ENCODE assay signal across 30 cellular contexts in genomic region chr7:87223666-87224065, GRCh38. TPM values are rescaled to one million over a fixed set of nuclear protein-coding genes. Genes with fewer than 3 reads are reported as not detected.
DNase-seq lines count a peak whose midpoint lies in the region; ATAC-seq, FAIRE-seq and TF ChIP-seq lines count a peak whose summit lies in the region.
"Had no signal": no experiment of that assay in that cellular context is flagged by ENCODE, and none has a peak within 500 bp of the region (broad histone marks: within the 10 kb centered on the region; RNA-seq: fewer than 3 reads in every experiment).

No MANE protein-coding gene starts in this region.

- peaks cover 10% of the 10 kb centered on the region for H3K4me1 Mint-ChIP-seq in MCF 10A (ENCODE audit: insufficient read depth, unreplicated experiment)
- H3K4me1 Mint-ChIP-seq in activated T-helper 1 cell treated with anti-CD3 and anti-CD28 coated beads, Interleukin-12 subunit alpha, Interleukin-12 subunit beta, Interleukin-2, Interleukin-4 antibody, amounts not matched to agents 30 ng/mL and 10 ng/mL and 1 ng/mL, durations not matched to agents 14 hours and 24 hours and 36 hours (ENCODE audit: low read depth) = peaks cover 27% of the 10 kb centered on the region

- H3K4me3 Mint-ChIP-seq in MCF 10A (ENCODE audit: unreplicated experiment) = no peak overlapping the region
- no peak overlapping the region for H3K4me3 Mint-ChIP-seq in activated T-helper 1 cell treated with anti-CD3 and anti-CD28 coated beads, Interleukin-12 subunit alpha, Interleukin-12 subunit beta, Interleukin-2, Interleukin-4 antibody, amounts not matched to agents 30 ng/mL and 10 ng/mL and 1 ng/mL, durations not matched to agents 14 hours and 24 hours and 36 hours
- H3K4me3 Mint-ChIP-seq: activated T-cell treated with anti-CD3 and anti-CD28 coated beads, Interleukin-2, amount 50 U/mL, for 24 hours; CD8-positive, alpha-beta memory T cell; memory B cell; neural progenitor cell had no signal

- no peaks in the 10 kb centered on the region for H3K9me3 ChIP-seq in mammary epithelial cell (replicated peaks; ENCODE audit: insufficient read depth, low read length)
- H3K9me3 ChIP-seq: BE2C, right atrium auricular region, thyroid gland, vagina had no signal

- intact Hi-C loops in mammary epithelial cell (cut with micrococcal nuclease) (no loop called here), MCF 10A (cut with micrococcal nuclease) (no loop called here)
- intact Hi-C loops in activated T-helper 1 cell treated with anti-CD3 and anti-CD28 coated beads, Interleukin-12 subunit alpha, Interleukin-12 subunit beta, Interleukin-2, Interleukin-4 antibody, amounts not matched to agents 30 ng/mL and 10 ng/mL and 1 ng/mL, durations not matched to agents 14 hours and 24 hours and 36 hours (cut with micrococcal nuclease) = no loop called here

- H3K4me2 ChIP-seq in mammary epithelial cell (ENCODE audit: insufficient read depth, low read depth, low read length) = no peak overlapping the region
- H3K4me2 ChIP-seq: neural progenitor cell had no signal

- H3K4me3 ChIP-seq in mammary epithelial cell (replicated peaks in 1 of 3; ENCODE audit: insufficient read depth in 1 of 3, low read depth in 2 of 3, low read length in 3 of 3) (no peak overlapping the region), foreskin fibroblast (ENCODE audit: low read depth in 1 of 2, low read length in 2 of 2) (no peak overlapping the region)
- H3K4me3 ChIP-seq: GM12878, neural progenitor cell, right atrium auricular region, thyroid gland, vagina had no signal

- no peak for TF ChIP-seq CTCF in mammary epithelial cell (conservative IDR thresholded peaks at IDR 0.05 in 1 of 2, IDR thresholded peaks at IDR 0.05 in 1 of 2; ENCODE audit: extremely low read depth in 1 of 2, insufficient read depth in 1 of 2, low read depth in 1 of 2, low read length in 2 of 2)
- TF ChIP-seq CTCF in MCF 10A (IDR thresholded peaks at IDR 0.05; ENCODE audit: unreplicated experiment) = no peak
- TF ChIP-seq CTCF in foreskin fibroblast (IDR thresholded peaks at IDR 0.05; ENCODE audit: low read depth, low read length) = no peak

- BruUV-seq in mammary epithelial cell (replicated peaks; lab: Mats Ljungman, UMichigan) = no TSS peak
- BruUV-seq in MCF 10A (replicated peaks; lab: Mats Ljungman, UMichigan) = no TSS peak

- H3K27me3 ChIP-seq in mammary epithelial cell (ENCODE audit: insufficient read depth, low read length) = no peaks in the 10 kb centered on the region
- H3K27me3 ChIP-seq: BE2C, right atrium auricular region, thyroid gland, vagina had no signal

- POLR2A ChIA-PET in MCF 10A (lab: Yijun Ruan, JAX) = interaction anchor here (0.9 kb wide), 1 partner anchor 70 kb away, joined by 4 read pairs; no protein-coding TSS in a partner anchor

- CTCF ChIA-PET in mammary epithelial cell (lab: Charles Lee; ENCODE audit: low non-redundant PET) = no interaction called here
- CTCF ChIA-PET in MCF 10A (lab: Yijun Ruan, JAX) = interaction anchor here (0.7 to 3.7 kb wide), 4 partner anchors 13 to 192 kb away, joined by 3 to 44 read pairs (median 4); no protein-coding TSS in a partner anchor

- in situ Hi-C loops in mammary epithelial cell (cut with MboI; ENCODE audit: low sequenced_read_pairs in 2 of 2) = loop anchor here in 1 of 2 donors (10.0 kb wide), 1 partner anchor 189 kb away; no protein-coding TSS in a partner anchor

- no peak overlapping the region for H3K9ac ChIP-seq in mammary epithelial cell (ENCODE audit: insufficient read depth, low read length)
- H3K9ac ChIP-seq: neural progenitor cell, parathyroid adenoma had no signal

- H3K27ac Mint-ChIP-seq in MCF 10A (ENCODE audit: low read depth, unreplicated experiment) = no peak overlapping the region
- no peak overlapping the region for H3K27ac Mint-ChIP-seq in activated T-helper 1 cell treated with anti-CD3 and anti-CD28 coated beads, Interleukin-12 subunit alpha, Interleukin-12 subunit beta, Interleukin-2, Interleukin-4 antibody, amounts not matched to agents 30 ng/mL and 10 ng/mL and 1 ng/mL, durations not matched to agents 14 hours and 24 hours and 36 hours
- H3K27ac Mint-ChIP-seq: activated T-cell treated with anti-CD3 and anti-CD28 coated beads, Interleukin-2, amount 50 U/mL, for 24 hours; CD8-positive, alpha-beta memory T cell; memory B cell; neural progenitor cell had no signal

- no peaks in the 10 kb centered on the region for H3K36me3 ChIP-seq in mammary epithelial cell (ENCODE audit: insufficient read depth, low read length)
- H3K36me3 ChIP-seq: BE2C, neural progenitor cell, right atrium auricular region, thyroid gland, vagina had no signal

- FAIRE-seq in RCC 7860 (lab: Jason Lieb, UNC) = no peak
- FAIRE-seq: GM12878 had no signal

- H4K20me1 ChIP-seq in mammary epithelial cell (ENCODE audit: insufficient read depth, low read length) = no peaks in the 10 kb centered on the region

- WGBS in mammary epithelial cell (ENCODE audit: low coverage, missing lambda C conversion rate) = 67% methylated on average over 1 of the region's 1 CpG

- dilution Hi-C loops in mammary epithelial cell (cut with HindIII; ENCODE audit: low sequenced_read_pairs) = no loop called here

- no peaks in the 10 kb centered on the region for H3K27me3 Mint-ChIP-seq in MCF 10A (ENCODE audit: insufficient read depth, unreplicated experiment)
- H3K27me3 Mint-ChIP-seq in activated T-helper 1 cell treated with anti-CD3 and anti-CD28 coated beads, Interleukin-12 subunit alpha, Interleukin-12 subunit beta, Interleukin-2, Interleukin-4 antibody, amounts not matched to agents 30 ng/mL and 10 ng/mL and 1 ng/mL, durations not matched to agents 14 hours and 24 hours and 36 hours (ENCODE audit: insufficient read depth) = peaks cover 13% of the 10 kb centered on the region
- H3K27me3 Mint-ChIP-seq: memory B cell had no signal

- no peak overlapping the region for H3K27ac ChIP-seq in mammary epithelial cell (ENCODE audit: insufficient read depth, low read depth, low read length)
- H3K27ac ChIP-seq: neural progenitor cell, parathyroid adenoma, right atrium auricular region, thyroid gland, vagina, VCaP had no signal

- H3K4me1 ChIP-seq in mammary epithelial cell (ENCODE audit: insufficient read depth, low read length) = peaks cover 26% of the 10 kb centered on the region
- H3K4me1 ChIP-seq: BE2C, neural progenitor cell had no signal

- peak overlapping the region; percentile 51 for H2AFZ ChIP-seq in mammary epithelial cell (ENCODE audit: low read depth, low read length)
- H2AFZ ChIP-seq: neural progenitor cell, parathyroid adenoma had no signal

- peaks cover 17% of the 10 kb centered on the region for H3K79me2 ChIP-seq in mammary epithelial cell (ENCODE audit: insufficient read depth, low read length)

- peak; percentile 62 for DNase-seq in mammary epithelial cell
- DNase-seq in MCF 10A (ENCODE audit: unreplicated experiment) = no peak
- DNase-seq in RCC 7860 (ENCODE audit: low spot score) = peak; percentile 36
- peak; percentile 41 to 65 for DNase-seq in foreskin fibroblast
- DNase-seq in activated T-helper 1 cell treated with anti-CD3 and anti-CD28 coated beads, Interleukin-12 subunit alpha, Interleukin-12 subunit beta, Interleukin-2, Interleukin-4 antibody, amounts not matched to agents 30 ng/mL and 10 ng/mL and 1 ng/mL, durations not matched to agents 14 hours and 24 hours and 36 hours (ENCODE audit: low spot score) = no peak
- DNase-seq in SKM-1 treated with dmso at 0.1 percent for 144 hours (lab: John Stamatoyannopoulos, UW; ENCODE audit: unreplicated experiment) = no peak
- DNase-seq in mucosa of gallbladder (ENCODE audit: low spot score) = no peak
- DNase-seq: activated CD4-positive, alpha-beta T cell treated with anti-CD3 and anti-CD28 coated beads for 48 hours; activated naive CD4-positive, alpha-beta T cell treated with Interleukin-2 at 50 U/mL for 16 hours; activated T-cell treated with anti-CD3 and anti-CD28 coated beads, Interleukin-2, amount 50 U/mL, for 24 hours; BE2C; CD8-positive, alpha-beta memory T cell; H7; Kasumi-1; MV-4-11; NCI-H1436; NCI-H2081; NCI-H526 treated with DMSO at 0.1 percent for 48 hours; SIG-M5; stimulated activated CD4-positive, alpha-beta T cell treated with anti-CD3 and anti-CD28 coated beads, Interleukin-1b, Interleukin-23, amount 100 ng/mL, for 48 hours; thyroid gland had no signal

- H3K36me3 Mint-ChIP-seq in MCF 10A (ENCODE audit: insufficient read depth, unreplicated experiment) = no peaks in the 10 kb centered on the region
- peaks cover 7% of the 10 kb centered on the region for H3K36me3 Mint-ChIP-seq in activated T-helper 1 cell treated with anti-CD3 and anti-CD28 coated beads, Interleukin-12 subunit alpha, Interleukin-12 subunit beta, Interleukin-2, Interleukin-4 antibody, amounts not matched to agents 30 ng/mL and 10 ng/mL and 1 ng/mL, durations not matched to agents 14 hours and 24 hours and 36 hours (ENCODE audit: low read depth)
- H3K36me3 Mint-ChIP-seq: neural progenitor cell had no signal

- H3K9me3 Mint-ChIP-seq in MCF 10A (ENCODE audit: unreplicated experiment) = no peaks in the 10 kb centered on the region
- H3K9me3 Mint-ChIP-seq in activated T-helper 1 cell treated with anti-CD3 and anti-CD28 coated beads, Interleukin-12 subunit alpha, Interleukin-12 subunit beta, Interleukin-2, Interleukin-4 antibody, amounts not matched to agents 30 ng/mL and 10 ng/mL and 1 ng/mL, durations not matched to agents 14 hours and 24 hours and 36 hours = no peaks in the 10 kb centered on the region
- H3K9me3 Mint-ChIP-seq: activated T-cell treated with anti-CD3 and anti-CD28 coated beads, Interleukin-2, amount 50 U/mL, for 24 hours; CD8-positive, alpha-beta memory T cell; memory B cell; neural progenitor cell had no signal

- no peak for ATAC-seq in HG03354 (IDR thresholded peaks at IDR 0.05; ENCODE audit: poor library complexity, severe bottlenecking, unreplicated experiment)
- ATAC-seq: GM12878, left lobe of liver had no signal

RNA-seq across cellular contexts. Expression of gene TMEM243, which starts 4.1 kb away (rescaled TPM):
- total RNA-seq in mammary epithelial cell (10 to 100 TPM; 11.0 to 19.5 TPM), MCF 10A (2022) (19.9 and 23.0 TPM in 2 replicates), mucosa of gallbladder (24.0 TPM)
- polyA plus RNA-seq in mammary epithelial cell = 18.3 TPM
- polyA minus RNA-seq in mammary epithelial cell = not detected
- total RNA-seq in activated T-helper 1 cell treated with anti-CD3 and anti-CD28 coated beads, Interleukin-12 subunit alpha, Interleukin-12 subunit beta, Interleukin-2, Interleukin-4 antibody, amounts not matched to agents 30 ng/mL and 10 ng/mL and 1 ng/mL, durations not matched to agents 14 hours and 24 hours and 36 hours = 49.2 and 50.5 TPM in 2 replicates

Comparison
In these comparisons a context has a peak if more than half of its experiments do, and no peak if none do; other contexts are left out.
1. DNase-seq: peak in mammary epithelial cell (single experiment), RCC 7860 (single experiment) and foreskin fibroblast (2 of 2); none in MCF 10A (single experiment), activated T-helper 1 cell treated with anti-CD3 and anti-CD28 coated beads, Interleukin-12 subunit alpha, Interleukin-12 subunit beta, Interleukin-2, Interleukin-4 antibody, amounts not matched to agents 30 ng/mL and 10 ng/mL and 1 ng/mL, durations not matched to agents 14 hours and 24 hours and 36 hours (single experiment), SKM-1 treated with dmso at 0.1 percent for 144 hours (single experiment) and mucosa of gallbladder (single experiment).